15 cellular contexts compared by ENCODE assay signal in the genomic region with DNA sequence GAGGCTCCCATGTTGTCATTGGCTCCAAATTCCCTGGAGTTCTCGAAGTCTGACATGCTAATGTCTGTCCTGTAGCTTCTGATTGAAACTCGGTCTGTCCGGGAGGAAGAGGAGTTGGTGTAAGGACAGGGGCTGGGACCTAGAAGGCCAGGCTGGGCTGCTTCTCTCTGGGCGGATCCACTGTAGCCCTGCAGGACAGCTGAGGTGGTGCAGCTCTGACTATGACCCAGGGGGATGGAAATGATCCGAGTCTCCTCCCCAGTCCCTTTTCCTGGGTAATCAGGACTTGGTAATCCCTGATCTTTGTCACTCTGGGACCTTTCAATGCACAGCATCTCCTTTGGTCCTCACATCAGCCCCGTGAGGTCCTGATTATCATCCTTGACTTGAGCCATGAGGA. TPM values are rescaled to one million over a fixed set of nuclear protein-coding genes. Genes with fewer than 3 reads are reported as not detected.
DNase-seq lines count a peak whose midpoint lies in the region; ATAC-seq and TF ChIP-seq lines count a peak whose summit lies in the region.
"Had no signal": no experiment of that assay in that cellular context is flagged by ENCODE, and none has a peak within 500 bp of the region (broad histone marks: within the 10 kb centered on the region; RNA-seq: fewer than 3 reads in every experiment).

No MANE protein-coding gene starts in this region.

- no peak for DNase-seq in GM13977 (ENCODE audit: low spot score)
- DNase-seq in activated CD8-positive, alpha-beta T cell treated with anti-CD3 and anti-CD28 coated beads for 36 hours: no peak
- no peak for DNase-seq in effector CD8-positive, alpha-beta T cell (lab: John Stamatoyannopoulos, UW)
- no peak for DNase-seq in sciatic nerve (ENCODE audit: low spot score)
- no peak for DNase-seq in CD14-positive monocyte (ENCODE audit: low spot score)
- no peak for DNase-seq in NCI-H2029 treated with DMSO at 0.1 percent for 48 hours (lab: John Stamatoyannopoulos, UW)
- DNase-seq: COR-L47, hippocampal formation, NCI-H1436, T-helper 1 cell had no signal

- in situ Hi-C loops in GM13977 (cut with MboI; ENCODE audit: low pct_unique_long_range_greater_than_20kb, low sequenced_read_pairs, unreplicated experiment): no loop called here

- no peak overlapping the region; a peak in 2 of 22 replicates for H3K9ac ChIP-seq in BLaER1 treated with 17β-estradiol and CSF1 and Interleukin-3, amounts not matched to agents 10 nM and 100 nM
- no peak overlapping the region for H3K9ac ChIP-seq in liver (ENCODE audit: low read depth in 1 of 2, low read length in 2 of 2)

- TF ChIP-seq RAD21 in liver (IDR thresholded peaks at IDR 0.05): no peak

- peak overlapping the region in 8 of 11 experiments; percentile 14 to 88 (median 83); a peak in 12 of 22 replicates for H3K27ac ChIP-seq in BLaER1 treated with 17β-estradiol and CSF1 and Interleukin-3, amounts not matched to agents 10 nM and 100 nM
- no peak overlapping the region for H3K27ac ChIP-seq in liver (ENCODE audit: low read depth in 1 of 2, low read length in 2 of 2)
- H3K27ac ChIP-seq: right atrium auricular region, upper lobe of left lung had no signal

- no peaks in the 10 kb centered on the region for H3K27me3 Mint-ChIP-seq in activated CD8-positive, alpha-beta T cell treated with anti-CD3 and anti-CD28 coated beads for 36 hours
- H3K27me3 Mint-ChIP-seq in CD14-positive monocyte (ENCODE audit: low read depth in 3 of 3): peaks cover 6 to 7% (median 7%) of the 10 kb centered on the region in 3 donors

- H3K4me3 Mint-ChIP-seq in activated CD8-positive, alpha-beta T cell treated with anti-CD3 and anti-CD28 coated beads for 36 hours: no peak overlapping the region
- no peak overlapping the region for H3K4me3 Mint-ChIP-seq in CD14-positive monocyte
- H3K4me3 Mint-ChIP-seq: mesothelial cell of epicardium had no signal

- H3K36me3 ChIP-seq in BLaER1 treated with 17β-estradiol and CSF1 and Interleukin-3, amounts not matched to agents 10 nM and 100 nM: no peaks in the 10 kb centered on the region
- H3K36me3 ChIP-seq in liver (ENCODE audit: control insufficient read depth in 4 of 4, insufficient read depth in 3 of 4, low read depth in 1 of 4, low read length in 3 of 4): peaks cover 0 to 5% (median under 1%) of the 10 kb centered on the region in 4 donors
- H3K36me3 ChIP-seq: right atrium auricular region had no signal

- peaks cover 55% of the 10 kb centered on the region for H3K4me1 Mint-ChIP-seq in activated CD8-positive, alpha-beta T cell treated with anti-CD3 and anti-CD28 coated beads for 36 hours (ENCODE audit: low read depth)
- H3K4me1 Mint-ChIP-seq in CD14-positive monocyte: peaks cover 36% of the 10 kb centered on the region
- H3K4me1 Mint-ChIP-seq: mesothelial cell of epicardium had no signal

- POLR2A ChIA-PET in activated CD8-positive, alpha-beta T cell treated with anti-CD3 and anti-CD28 coated beads for 36 hours (lab: Charles Lee): interaction anchor here (0.9 to 1.2 kb wide), 2 partner anchors 110 to 147 kb away, joined by 3 read pairs; no protein-coding TSS in a partner anchor

- no peaks in the 10 kb centered on the region for H3K27me3 ChIP-seq in BLaER1 treated with 17β-estradiol and CSF1 and Interleukin-3, amounts not matched to agents 10 nM and 100 nM
- no peaks in the 10 kb centered on the region for H3K27me3 ChIP-seq in liver (ENCODE audit: control insufficient read depth in 4 of 4, insufficient read depth in 4 of 4, low read length in 3 of 4)
- H3K27me3 ChIP-seq: right atrium auricular region, upper lobe of left lung had no signal

- intact Hi-C loops in activated CD8-positive, alpha-beta T cell treated with anti-CD3 and anti-CD28 coated beads for 36 hours (cut with micrococcal nuclease): loop anchor here (5.0 kb wide), 1 partner anchor 51 kb away; no protein-coding TSS in a partner anchor
- intact Hi-C loops in sciatic nerve (cut with DNase I): no loop called here
- intact Hi-C loops in CD14-positive monocyte (cut with micrococcal nuclease): no loop called here

- no peak for ATAC-seq in activated CD8-positive, alpha-beta T cell treated with anti-CD3 and anti-CD28 coated beads for 36 hours
- no peak for ATAC-seq in sciatic nerve

- peak overlapping the region; percentile 97 for H3K27ac Mint-ChIP-seq in activated CD8-positive, alpha-beta T cell treated with anti-CD3 and anti-CD28 coated beads for 36 hours
- H3K27ac Mint-ChIP-seq in CD14-positive monocyte: peak overlapping the region in 3 of 7 donors; percentile 16 to 91 (median 73)
- H3K27ac Mint-ChIP-seq: mesothelial cell of epicardium had no signal

- WGBS in liver: 92% methylated on average over 6 of the region's 6 CpGs

- H3K4me2 ChIP-seq in BLaER1 treated with 17β-estradiol and CSF1 and Interleukin-3, amounts not matched to agents 10 nM and 100 nM: peak overlapping the region; percentile 75 to 88 (median 83); a peak in 21 of 22 replicates

- H3K4me3 ChIP-seq in BLaER1 treated with 17β-estradiol and CSF1 and Interleukin-3, amounts not matched to agents 10 nM and 100 nM: no peak overlapping the region
- no peak overlapping the region for H3K4me3 ChIP-seq in liver (ENCODE audit: low read depth in 1 of 3, low read length in 3 of 3)
- H3K4me3 ChIP-seq: right atrium auricular region, upper lobe of left lung had no signal

- peaks cover 28 to 70% (median 56%) of the 10 kb centered on the region in 10 experiments for H3K4me1 ChIP-seq in BLaER1 treated with 17β-estradiol and CSF1 and Interleukin-3, amounts not matched to agents 10 nM and 100 nM
- no peaks in the 10 kb centered on the region for H3K4me1 ChIP-seq in liver (ENCODE audit: control insufficient read depth in 4 of 4, insufficient read depth in 4 of 4, low read length in 3 of 4)
- H3K4me1 ChIP-seq: right atrium auricular region, upper lobe of left lung had no signal

- H4K20me1 ChIP-seq in BLaER1 treated with 17β-estradiol and CSF1 and Interleukin-3, amounts not matched to agents 10 nM and 100 nM: no peaks in the 10 kb centered on the region

- no peaks in the 10 kb centered on the region for H3K9me3 ChIP-seq in BLaER1 treated with 17β-estradiol and CSF1 and Interleukin-3, amounts not matched to agents 10 nM and 100 nM (replicated peaks in 1 of 11)
- H3K9me3 ChIP-seq in liver (ENCODE audit: control insufficient read depth in 4 of 4, low read length in 3 of 4): no peaks in the 10 kb centered on the region
- H3K9me3 ChIP-seq: right atrium auricular region, upper lobe of left lung had no signal

- CTCF ChIA-PET in activated CD8-positive, alpha-beta T cell treated with anti-CD3 and anti-CD28 coated beads for 36 hours (lab: Charles Lee): interaction anchor here (0.8 to 13.5 kb wide), 29 partner anchors 8 to 543 kb away, joined by 3 to 289 read pairs (median 5); partner anchors contain the start of genes DYRK3, FCMR, IL19 and IL20

- H3K9me3 Mint-ChIP-seq in activated CD8-positive, alpha-beta T cell treated with anti-CD3 and anti-CD28 coated beads for 36 hours: no peaks in the 10 kb centered on the region
- peaks cover 0 to 6% (median 0%) of the 10 kb centered on the region in 7 donors for H3K9me3 Mint-ChIP-seq in CD14-positive monocyte
- H3K9me3 Mint-ChIP-seq: mesothelial cell of epicardium had no signal

- TF ChIP-seq CTCF in GM13977 (IDR thresholded peaks at IDR 0.05; ENCODE audit: extremely low read depth, insufficient read depth, missing control alignments) (peak; percentile 4), liver (IDR thresholded peaks at IDR 0.05; ENCODE audit: low read depth, low read length, missing input control) (peak; percentile 4), CD14-positive monocyte (IDR thresholded peaks at IDR 0.05) (no peak)
- no peak for TF ChIP-seq CTCF in activated CD8-positive, alpha-beta T cell treated with anti-CD3 and anti-CD28 coated beads for 36 hours (IDR thresholded peaks at IDR 0.05)

- no peaks in the 10 kb centered on the region for H3K36me3 Mint-ChIP-seq in activated CD8-positive, alpha-beta T cell treated with anti-CD3 and anti-CD28 coated beads for 36 hours (ENCODE audit: low read depth)
- peaks cover 0 to 4% of the 10 kb centered on the region in 2 donors for H3K36me3 Mint-ChIP-seq in CD14-positive monocyte
- H3K36me3 Mint-ChIP-seq: mesothelial cell of epicardium had no signal

RNA-seq across cellular contexts. Expression of gene FCMR, which starts 10.0 kb away (rescaled TPM):
- total RNA-seq in activated CD8-positive, alpha-beta T cell treated with anti-CD3 and anti-CD28 coated beads for 36 hours: 10 to 100 TPM; 49.4 to 51.7 TPM
- total RNA-seq in liver: 1 to 10 TPM in 1 of 2 donors, under 1 TPM in 1; 0.70 to 1.3 TPM
- 1 to 10 TPM; 2.2 to 3.6 TPM for polyA plus RNA-seq in liver
- total RNA-seq in sciatic nerve: 5.0 TPM
- 1 to 10 TPM; 2.2 to 3.0 TPM for polyA plus RNA-seq in CD14-positive monocyte
- total RNA-seq: mesothelial cell of epicardium had no signal

RNA-seq across cellular contexts. Expression of gene PIGR, which starts 14.6 kb away (rescaled TPM):
- total RNA-seq in activated CD8-positive, alpha-beta T cell treated with anti-CD3 and anti-CD28 coated beads for 36 hours: under 1 TPM in 1 of 2 experiments, not detected in 1; 0.07 TPM
- 10 to 100 TPM in 1 of 2 donors, under 1 TPM in 1; 0.09 to 43.3 TPM for total RNA-seq in liver
- 10 to 100 TPM; 12.0 to 16.1 TPM for polyA plus RNA-seq in liver
- total RNA-seq in sciatic nerve: 0.49 TPM
- polyA plus RNA-seq in CD14-positive monocyte: not detected
- total RNA-seq: mesothelial cell of epicardium, right atrium auricular region had no signal

RNA-seq across cellular contexts. Expression of gene IL24, which starts 34.5 kb away (rescaled TPM):
- under 1 TPM; 0.54 to 0.81 TPM for total RNA-seq in activated CD8-positive, alpha-beta T cell treated with anti-CD3 and anti-CD28 coated beads for 36 hours
- not detected for total RNA-seq in liver
- under 1 TPM in 1 of 2 donors, not detected in 1; 0.13 TPM for polyA plus RNA-seq in liver
- total RNA-seq in sciatic nerve: not detected
- not detected for polyA plus RNA-seq in CD14-positive monocyte
- total RNA-seq: mesothelial cell of epicardium had no signal

RNA-seq across cellular contexts. Expression of gene FCAMR, which starts 38.6 kb away (rescaled TPM):
- total RNA-seq in activated CD8-positive, alpha-beta T cell treated with anti-CD3 and anti-CD28 coated beads for 36 hours: not detected
- total RNA-seq in liver: under 1 TPM; 0.14 to 0.59 TPM
- polyA plus RNA-seq in liver: under 1 TPM; 0.23 to 0.54 TPM
- total RNA-seq in sciatic nerve: not detected
- not detected for polyA plus RNA-seq in CD14-positive monocyte
- total RNA-seq: mesothelial cell of epicardium, right atrium auricular region had no signal

Comparison
In these comparisons a context has a peak if more than half of its experiments do, and no peak if none do; other contexts are left out.
1. H3K27ac ChIP-seq: peak in BLaER1 treated with 17β-estradiol and CSF1 and Interleukin-3, amounts not matched to agents 10 nM and 100 nM (8 of 11); none in liver (0 of 2).
2. CTCF ChIP-seq: peak in GM13977 (single experiment) and liver (single experiment); none in activated CD8-positive, alpha-beta T cell treated with anti-CD3 and anti-CD28 coated beads for 36 hours (single experiment) and CD14-positive monocyte (single experiment).